Comparison of ENCODE assay signal across 1 cellular context in the genomic region with DNA sequence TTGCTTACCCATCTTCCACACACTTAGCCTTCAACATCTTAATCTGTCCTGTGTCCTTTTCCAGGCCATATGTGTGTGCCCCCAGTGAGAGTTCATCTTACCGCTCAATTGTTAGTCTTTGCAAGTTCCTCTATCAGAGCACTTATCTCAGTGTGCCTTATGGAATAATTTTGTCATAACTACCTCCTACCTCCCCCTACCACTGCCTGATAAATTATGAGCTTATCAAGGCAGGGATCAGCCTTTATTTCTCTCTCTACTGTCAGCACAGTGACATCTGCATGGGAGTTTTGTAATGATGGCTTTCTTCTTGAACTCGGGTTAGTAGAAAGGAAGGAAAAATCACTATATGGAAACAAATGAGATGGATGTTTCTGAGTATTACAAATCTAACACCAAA.
TF ChIP-seq lines count a peak whose summit lies in the region.

No MANE protein-coding gene starts in this region.

TF ChIP-seq in K562, 482 proteins besides CTCF, POLR2A, EP300 and RAD21:
- TF ChIP-seq NFIC (IDR thresholded peaks at IDR 0.05) (no peak), CBFA2T2 (conservative IDR thresholded peaks at IDR 0.05) (0 out of 2 replicates have a peak, but pooled peaks have one; percentile 6), SMARCA4 (IDR thresholded peaks at IDR 0.05) (peak; percentile 19; the same call in 1 of the 2 replicates), DIDO1 (tag; IDR thresholded peaks at IDR 0.05; ENCODE audit: low read depth) (no peak), MEIS2 (IDR thresholded peaks at IDR 0.05; ENCODE audit: partially characterized antibody) (peak; percentile 51), BRF1 (IDR thresholded peaks at IDR 0.05; ENCODE audit: borderline replicate concordance, extremely low read depth, insufficient read length) (no peak), CBFA2T3 (IDR thresholded peaks at IDR 0.05) (peak; percentile 51; the same call in 1 of the 2 replicates), PHF21A (IDR thresholded peaks at IDR 0.05; ENCODE audit: borderline replicate concordance, low read depth) (no peak), TEAD4 (IDR thresholded peaks at IDR 0.05; ENCODE audit: low read length) (peak; percentile 50; the same call in 1 of the 2 replicates), TEAD4 (CRISPR knock-in tag; IDR thresholded peaks at IDR 0.05; ENCODE audit: borderline replicate concordance) (no peak), ARID1B (IDR thresholded peaks at IDR 0.05) (peak; percentile 62), FOSL1 (tag; conservative IDR thresholded peaks at IDR 0.05) (0 out of 2 replicates have a peak, but pooled peaks have one; percentile 36), JUND (IDR thresholded peaks at IDR 0.05; ENCODE audit: borderline replicate concordance, low read depth, low read length) (peak; percentile 17; the same call in 1 of the 2 replicates), JUND (tag; IDR thresholded peaks at IDR 0.05; ENCODE audit: borderline replicate concordance, low read depth, low read length) (peak; percentile 40; the same call in 1 of the 3 replicates), ZFX (CRISPR knock-in tag; IDR thresholded peaks at IDR 0.05) (no peak), ZNF561 (CRISPR knock-in tag; conservative IDR thresholded peaks at IDR 0.05) (no peak)
- TF ChIP-seq, protein P1, sequence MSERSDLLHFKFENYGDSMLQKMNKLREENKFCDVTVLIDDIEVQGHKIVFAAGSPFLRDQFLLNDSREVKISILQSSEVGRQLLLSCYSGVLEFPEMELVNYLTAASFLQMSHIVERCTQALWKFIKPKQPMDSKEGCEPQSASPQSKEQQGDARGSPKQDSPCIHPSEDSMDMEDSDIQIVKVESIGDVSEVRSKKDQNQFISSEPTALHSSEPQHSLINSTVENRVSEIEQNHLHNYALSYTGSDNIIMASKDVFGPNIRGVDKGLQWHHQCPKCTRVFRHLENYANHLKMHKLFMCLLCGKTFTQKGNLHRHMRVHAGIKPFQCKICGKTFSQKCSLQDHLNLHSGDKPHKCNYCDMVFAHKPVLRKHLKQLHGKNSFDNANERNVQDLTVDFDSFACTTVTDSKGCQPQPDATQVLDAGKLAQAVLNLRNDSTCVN (CRISPR knock-in tag; IDR thresholded peaks at IDR 0.05): no peak
- TF ChIP-seq, protein P2, sequence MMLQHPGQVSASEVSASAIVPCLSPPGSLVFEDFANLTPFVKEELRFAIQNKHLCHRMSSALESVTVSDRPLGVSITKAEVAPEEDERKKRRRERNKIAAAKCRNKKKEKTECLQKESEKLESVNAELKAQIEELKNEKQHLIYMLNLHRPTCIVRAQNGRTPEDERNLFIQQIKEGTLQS (IDR thresholded peaks at IDR 0.05): no peak
- TF ChIP-seq, protein P2 (CRISPR knock-in tag; conservative IDR thresholded peaks at IDR 0.05): no peak
